ENCODE assay signal across 8 cellular contexts in genomic region chr3:132253262-132253878, GRCh38.
DNase-seq lines count a peak whose midpoint lies in the region; ATAC-seq, FAIRE-seq and TF ChIP-seq lines count a peak whose summit lies in the region.

No MANE protein-coding gene starts in this region.

- no peaks in the 10 kb centered on the region for H3K9me3 Mint-ChIP-seq in naive thymus-derived CD4-positive, alpha-beta T cell

- peaks cover 0 to 10% (median 5%) of the 10 kb centered on the region in 7 donors for H3K27me3 ChIP-seq in heart right ventricle
- no peaks in the 10 kb centered on the region for H3K27me3 ChIP-seq in PC-3 (ENCODE audit: low read length)
- H3K27me3 ChIP-seq in endothelial cell of umbilical vein (ENCODE audit: control insufficient read depth in 2 of 2, insufficient read depth in 2 of 2, low read length in 2 of 2) = peaks cover 0 to 3% of the 10 kb centered on the region in 2 experiments
- no peaks in the 10 kb centered on the region for H3K27me3 ChIP-seq in naive thymus-derived CD4-positive, alpha-beta T cell (ENCODE audit: control insufficient read depth in 2 of 2, insufficient read depth in 2 of 2, low read length in 2 of 2)

- H3K4me3 Mint-ChIP-seq in naive thymus-derived CD4-positive, alpha-beta T cell = no peak overlapping the region

- TF ChIP-seq CTCF in heart right ventricle (IDR thresholded peaks at IDR 0.05) (peak; percentile 27 to 81 (median 70)), PC-3 (conservative IDR thresholded peaks at IDR 0.05; ENCODE audit: low read depth, low read length) (peak; percentile 77), endothelial cell of umbilical vein (IDR thresholded peaks at IDR 0.05; ENCODE audit: extremely low read depth in 1 of 2, insufficient read depth in 1 of 2, low read depth in 1 of 2, low read length in 2 of 2) (peak; percentile 57 to 64)

- H3K27ac Mint-ChIP-seq in naive thymus-derived CD4-positive, alpha-beta T cell = no peak overlapping the region

- peaks cover 0 to 14% (median 0%) of the 10 kb centered on the region in 9 donors for H3K4me1 ChIP-seq in heart right ventricle
- H3K4me1 ChIP-seq in PC-3 (ENCODE audit: insufficient read depth, low read length) = peaks cover 28% of the 10 kb centered on the region
- no peaks in the 10 kb centered on the region for H3K4me1 ChIP-seq in endothelial cell of umbilical vein (ENCODE audit: control insufficient read depth, extremely low read depth, insufficient read depth, low read length)
- H3K4me1 ChIP-seq in naive thymus-derived CD4-positive, alpha-beta T cell (ENCODE audit: control insufficient read depth in 2 of 2, insufficient read depth in 2 of 2, low read length in 2 of 2) = no peaks in the 10 kb centered on the region

- intact Hi-C loops in heart right ventricle (cut with DNase I) = loop anchor here in 8 of 10 donors (1.0 to 10.0 kb wide), 9 partner anchors 89 to 161 kb away; partner anchors contain the start of gene DNAJC13 (in 1 of the 8)
- intact Hi-C loops in Right ventricle myocardium inferior (cut with DNase I) = loop anchor here (1.0 kb wide), 1 partner anchor 90 kb away; no protein-coding TSS in a partner anchor
- intact Hi-C loops in PC-3 (cut with micrococcal nuclease) = loop anchor here (2.0 kb wide), 1 partner anchor 29 kb away; no protein-coding TSS in a partner anchor
- intact Hi-C loops in endothelial cell of umbilical vein (cut with micrococcal nuclease) = loop anchor here (1.0 kb wide), 2 partner anchors 90 to 146 kb away; no protein-coding TSS in a partner anchor
- intact Hi-C loops in naive thymus-derived CD4-positive, alpha-beta T cell (cut with micrococcal nuclease) = loop anchor here (1.0 to 2.0 kb wide), 2 partner anchors 90 to 145 kb away; no protein-coding TSS in a partner anchor

- ATAC-seq in heart right ventricle = peak in 1 of 8 donors; percentile 46
- ATAC-seq in Right ventricle myocardium inferior = no peak
- ATAC-seq in HG03175 (IDR thresholded peaks at IDR 0.05; ENCODE audit: unreplicated experiment) = peak; percentile 65
- ATAC-seq in PC-3 = no peak
- peak; percentile 64 for ATAC-seq in naive thymus-derived CD4-positive, alpha-beta T cell
- ATAC-seq in GM19467 (IDR thresholded peaks at IDR 0.05; ENCODE audit: unreplicated experiment) = no peak

- POLR2A ChIA-PET in PC-3 (lab: Charles Lee; ENCODE audit: unreplicated experiment) (no interaction called here), endothelial cell of umbilical vein (lab: Charles Lee) (no interaction called here)
- POLR2A ChIA-PET in naive thymus-derived CD4-positive, alpha-beta T cell (lab: Charles Lee) = no interaction called here

- no peaks in the 10 kb centered on the region for H3K9me3 ChIP-seq in heart right ventricle
- no peaks in the 10 kb centered on the region for H3K9me3 ChIP-seq in PC-3 (ENCODE audit: low read length)
- no peaks in the 10 kb centered on the region for H3K9me3 ChIP-seq in endothelial cell of umbilical vein (replicated peaks; ENCODE audit: control insufficient read depth, insufficient read depth, low read length)
- H3K9me3 ChIP-seq in naive thymus-derived CD4-positive, alpha-beta T cell (ENCODE audit: control insufficient read depth in 2 of 3, low read length in 3 of 3) = no peaks in the 10 kb centered on the region

- CTCF ChIA-PET in PC-3 (lab: Charles Lee) (no interaction called here), endothelial cell of umbilical vein (lab: Charles Lee) (interaction anchor here (1.7 to 3.8 kb wide), 3 partner anchors 86 to 145 kb away, joined by 3 to 27 read pairs (median 24); no protein-coding TSS in a partner anchor)
- CTCF ChIA-PET in naive thymus-derived CD4-positive, alpha-beta T cell (lab: Charles Lee) = no interaction called here

- H4K20me1 ChIP-seq in PC-3 (ENCODE audit: low read length) (no peaks in the 10 kb centered on the region), endothelial cell of umbilical vein (replicated peaks; ENCODE audit: control insufficient read depth, extremely low read depth, insufficient read depth, low read length) (no peaks in the 10 kb centered on the region)

- no peak overlapping the region for H2AFZ ChIP-seq in PC-3 (ENCODE audit: low read length)
- no peak overlapping the region for H2AFZ ChIP-seq in endothelial cell of umbilical vein (ENCODE audit: low read depth, low read length)

- H3K9ac ChIP-seq in PC-3 (ENCODE audit: low read length) = no peak overlapping the region
- no peak overlapping the region for H3K9ac ChIP-seq in endothelial cell of umbilical vein (replicated peaks; ENCODE audit: extremely low read depth, insufficient read depth, low read length)

- H3K4me2 ChIP-seq in PC-3 (ENCODE audit: low read length) (no peak overlapping the region), endothelial cell of umbilical vein (ENCODE audit: insufficient read depth, low read length) (no peak overlapping the region)

- H3K36me3 ChIP-seq in heart right ventricle (no peaks in the 10 kb centered on the region), PC-3 (ENCODE audit: low read depth, low read length) (no peaks in the 10 kb centered on the region), endothelial cell of umbilical vein (ENCODE audit: control insufficient read depth in 2 of 2, extremely low read depth in 1 of 2, insufficient read depth in 2 of 2, low read length in 2 of 2) (no peaks in the 10 kb centered on the region)
- no peaks in the 10 kb centered on the region for H3K36me3 ChIP-seq in naive thymus-derived CD4-positive, alpha-beta T cell (ENCODE audit: control insufficient read depth in 2 of 3, insufficient read depth in 3 of 3, low read length in 3 of 3)

- H3K4me3 ChIP-seq in heart right ventricle (no peak overlapping the region), PC-3 (ENCODE audit: low read length) (no peak overlapping the region), endothelial cell of umbilical vein (replicated peaks in 1 of 3; ENCODE audit: insufficient read depth in 1 of 3, low read depth in 1 of 3, low read length in 3 of 3) (no peak overlapping the region)
- no peak overlapping the region for H3K4me3 ChIP-seq in naive thymus-derived CD4-positive, alpha-beta T cell (ENCODE audit: low read length)

- BruUV-seq in PC-3 (replicated peaks; lab: Mats Ljungman, UMichigan) = no TSS peak
- no TSS peak for BruUV-seq in endothelial cell of umbilical vein (replicated peaks; lab: Mats Ljungman, UMichigan)

- dilution Hi-C loops in endothelial cell of umbilical vein (cut with MboI; ENCODE audit: extremely low pct_ligation_motif_present, low sequenced_read_pairs) = no loop called here

- H3K27ac ChIP-seq in heart right ventricle (no peak overlapping the region), PC-3 (ENCODE audit: low read length) (no peak overlapping the region), endothelial cell of umbilical vein (ENCODE audit: insufficient read depth, low read depth, low read length) (no peak overlapping the region)
- no peak overlapping the region for H3K27ac ChIP-seq in naive thymus-derived CD4-positive, alpha-beta T cell (ENCODE audit: low read depth, low read length)

- H3K27me3 Mint-ChIP-seq in naive thymus-derived CD4-positive, alpha-beta T cell = peaks cover 5 to 25% (median 8%) of the 10 kb centered on the region in 5 donors

- DNase-seq in heart right ventricle (peak in 1 of 2 donors; percentile 19), Right ventricle myocardium inferior (ENCODE audit: missing footprints) (no peak), PC-3 (peak; percentile 77), endothelial cell of umbilical vein (ENCODE audit: low read depth, low spot score) (peak; percentile 63)
- peak in 4 of 9 donors; percentile 1 to 18 (median 6) for DNase-seq in naive thymus-derived CD4-positive, alpha-beta T cell
- DNase-seq in stimulated activated CD4-positive, alpha-beta T cell treated with anti-CD3 and anti-CD28 coated beads, Interleukin-2, amount 100 ng/mL, for 24 hours = no peak

- H3K9me1 ChIP-seq in endothelial cell of umbilical vein (replicated peaks; ENCODE audit: control insufficient read depth, extremely low read depth, insufficient read depth, low read length) = no peaks in the 10 kb centered on the region

- no peaks in the 10 kb centered on the region for H3K36me3 Mint-ChIP-seq in naive thymus-derived CD4-positive, alpha-beta T cell

- FAIRE-seq in endothelial cell of umbilical vein (lab: Jason Lieb, UNC) = peak; percentile 63

- no peak for TF ChIP-seq POLR2A in endothelial cell of umbilical vein (IDR thresholded peaks at IDR 0.05; ENCODE audit: low read depth, low read length)

- no peaks in the 10 kb centered on the region for H3K9me2 ChIP-seq in PC-3 (replicated peaks; ENCODE audit: low read length)

- H3F3A ChIP-seq in PC-3 (ENCODE audit: low read length, unreplicated experiment) = no peaks in the 10 kb centered on the region

- H3K79me2 ChIP-seq in PC-3 (ENCODE audit: low read length) (no peaks in the 10 kb centered on the region), endothelial cell of umbilical vein (ENCODE audit: control insufficient read depth, insufficient read depth, low read length) (no peaks in the 10 kb centered on the region)

- peaks cover 0 to 2% (median 0%) of the 10 kb centered on the region in 7 donors for H3K4me1 Mint-ChIP-seq in naive thymus-derived CD4-positive, alpha-beta T cell

- 8 to 9% methylated on average over 4 of the region's 4 CpGs for WGBS in heart right ventricle, 2 donors

TF ChIP-seq in endothelial cell of umbilical vein, 7 proteins besides CTCF, POLR2A, EP300 and RAD21:
- TF ChIP-seq FOS (IDR thresholded peaks at IDR 0.05; ENCODE audit: borderline replicate concordance, insufficient read depth, low read length) = no peak
- no peak for TF ChIP-seq POLR2AphosphoS5 (IDR thresholded peaks at IDR 0.05; ENCODE audit: insufficient read depth, low read depth, low read length)
- TF ChIP-seq EZH2 (IDR thresholded peaks at IDR 0.05; ENCODE audit: borderline replicate concordance, low read depth, low read length, severe bottlenecking) = no peak
- TF ChIP-seq MYC (IDR thresholded peaks at IDR 0.05; ENCODE audit: low read depth, low read length) = no peak
- no peak for TF ChIP-seq JUN (IDR thresholded peaks at IDR 0.05; ENCODE audit: borderline replicate concordance, insufficient read depth, insufficient read length, low read depth)
- TF ChIP-seq, protein P1, sequence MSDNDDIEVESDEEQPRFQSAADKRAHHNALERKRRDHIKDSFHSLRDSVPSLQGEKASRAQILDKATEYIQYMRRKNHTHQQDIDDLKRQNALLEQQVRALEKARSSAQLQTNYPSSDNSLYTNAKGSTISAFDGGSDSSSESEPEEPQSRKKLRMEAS (IDR thresholded peaks at IDR 0.05; ENCODE audit: insufficient read depth, insufficient read length) = no peak
- TF ChIP-seq GATA2 (IDR thresholded peaks at IDR 0.05; ENCODE audit: insufficient read depth, insufficient read length, low read depth, low read length) = no peak

Comparison
In these comparisons a context has a peak if more than half of its experiments do, and no peak if none do; other contexts are left out.
1. ATAC-seq: peak in HG03175 (single experiment) and naive thymus-derived CD4-positive, alpha-beta T cell (single experiment); none in Right ventricle myocardium inferior (single experiment), PC-3 (single experiment) and GM19467 (single experiment).
2. DNase-seq: peak in PC-3 (single experiment) and endothelial cell of umbilical vein (single experiment); none in Right ventricle myocardium inferior (single experiment) and stimulated activated CD4-positive, alpha-beta T cell treated with anti-CD3 and anti-CD28 coated beads, Interleukin-2, amount 100 ng/mL, for 24 hours (0 of 2).
3. Peak in every context shown above with its lines, with median percentiles within 50 percentile points of each other: CTCF ChIP-seq.